Comparison of ENCODE assay signal across 13 cellular contexts in genomic region chr11:57320719-57321387, GRCh38. TPM values are rescaled to one million over a fixed set of nuclear protein-coding genes. Genes with fewer than 3 reads are reported as not detected.
A peak's percentile ranks its signal among the peaks of the same experiment; 100 is the strongest.
DNase-seq lines count a peak whose midpoint lies in the region; ATAC-seq and TF ChIP-seq lines count a peak whose summit lies in the region.
"Had no signal": no experiment of that assay in that cellular context is flagged by ENCODE, and none has a peak within 500 bp of the region (broad histone marks: within the 10 kb centered on the region; RNA-seq: fewer than 3 reads in every experiment).

No MANE protein-coding gene starts in this region.

- peak overlapping the region; percentile 98 for H3K27ac Mint-ChIP-seq in mesothelial cell of epicardium
- H3K27ac Mint-ChIP-seq: stimulated activated naive B cell treated with anti-CD40 and anti-IgM and Interleukin-4, amounts not matched to agents 10 μg/mL and 1 μg/mL and 100 μg/mL, for 72 hours had no signal

- H3K27me3 Mint-ChIP-seq in mesothelial cell of epicardium (ENCODE audit: low read depth), result no peaks in the 10 kb centered on the region
- H3K27me3 Mint-ChIP-seq: stimulated activated naive B cell treated with anti-CD40 and anti-IgM and Interleukin-4, amounts not matched to agents 10 μg/mL and 1 μg/mL and 100 μg/mL, for 72 hours had no signal

- intact Hi-C loops in colonic mucosa (cut with DNase I), result no loop called here
- intact Hi-C loops in thyroid gland (cut with DNase I), result no loop called here

- H3K4me1 ChIP-seq in colonic mucosa, result peaks cover 4% of the 10 kb centered on the region
- peaks cover 62 to 79% of the 10 kb centered on the region in 2 donors for H3K4me1 ChIP-seq in thyroid gland

- H3K36me3 ChIP-seq in colonic mucosa (peaks cover 10% of the 10 kb centered on the region), thyroid gland (peaks cover 19% of the 10 kb centered on the region in 2 donors)

- H3K4me3 ChIP-seq in colonic mucosa (no peak overlapping the region), thyroid gland (replicated peaks in 1 of 3) (no peak overlapping the region)

- TF ChIP-seq CTCF in colonic mucosa (IDR thresholded peaks at IDR 0.05) (no peak), mesothelial cell of epicardium (IDR thresholded peaks at IDR 0.05; ENCODE audit: unreplicated experiment) (no peak), thyroid gland (IDR thresholded peaks at IDR 0.05) (no peak)

- WGBS in thyroid gland, 2 donors, result 74 to 83% methylated on average over 2 of the region's 2 CpGs

- no peak for ATAC-seq in HG02798 (IDR thresholded peaks at IDR 0.05; ENCODE audit: poor library complexity, unreplicated experiment)
- ATAC-seq: stimulated activated naive B cell treated with anti-CD40 and anti-IgM and Interleukin-4, amounts not matched to agents 10 μg/mL and 1 μg/mL and 100 μg/mL, for 72 hours had no signal

- peak overlapping the region; percentile 98 for H3K27ac ChIP-seq in colonic mucosa
- H3K27ac ChIP-seq in thyroid gland, result peak overlapping the region; percentile 0 to 99 (median 97)

- H3K4me3 Mint-ChIP-seq in mesothelial cell of epicardium, result peak overlapping the region; percentile 92
- H3K4me3 Mint-ChIP-seq: stimulated activated naive B cell treated with anti-CD40 and anti-IgM and Interleukin-4, amounts not matched to agents 10 μg/mL and 1 μg/mL and 100 μg/mL, for 72 hours had no signal

- H3K9me3 ChIP-seq in colonic mucosa, result no peaks in the 10 kb centered on the region
- H3K9me3 ChIP-seq in thyroid gland, result no peaks in the 10 kb centered on the region
- H3K9me3 ChIP-seq: MG63 had no signal

- TF ChIP-seq POLR2A in thyroid gland (IDR thresholded peaks at IDR 0.05), result no peak

- peaks cover 51% of the 10 kb centered on the region for H3K4me1 Mint-ChIP-seq in mesothelial cell of epicardium

- H3K27me3 ChIP-seq in colonic mucosa (no peaks in the 10 kb centered on the region), thyroid gland (no peaks in the 10 kb centered on the region)
- H3K27me3 ChIP-seq: MG63 had no signal

- H3K9ac ChIP-seq in colonic mucosa (ENCODE audit: low read depth in 2 of 2, low read length in 2 of 2), result peak overlapping the region in 1 of 2 donors; percentile 93

- DNase-seq in DMS53 (lab: John Stamatoyannopoulos, UW) (peak; percentile 13), DMS53 treated with DMSO at 0.1 percent for 48 hours (lab: John Stamatoyannopoulos, UW; ENCODE audit: unreplicated experiment) (no peak), colonic mucosa (peak; percentile 69), mesothelial cell of epicardium (ENCODE audit: low spot score in 2 of 2, unreplicated experiment in 2 of 2) (no peak), thyroid gland (peak in 1 of 2 donors; percentile 50), NCI-H226 (no peak)
- DNase-seq in stimulated activated CD4-positive, alpha-beta T cell treated with anti-CD3 and anti-CD28 coated beads, Interleukin-4, amount 100 ng/mL, for 1 hour, result no peak
- DNase-seq: islet precursor cell; MG63; stimulated activated CD4-positive, alpha-beta T cell treated with anti-CD3 and anti-CD28 coated beads, Interleukin-12 subunit alpha, Interleukin-12 subunit beta, amount 100 ng/mL, for 4 hours; stimulated activated naive B cell treated with anti-CD40 and anti-IgM and Interleukin-4, amounts not matched to agents 10 μg/mL and 1 μg/mL and 100 μg/mL, for 72 hours had no signal

- H3K36me3 Mint-ChIP-seq in mesothelial cell of epicardium, result peaks cover 17% of the 10 kb centered on the region

- no peaks in the 10 kb centered on the region for H3K9me3 Mint-ChIP-seq in mesothelial cell of epicardium
- H3K9me3 Mint-ChIP-seq: stimulated activated naive B cell treated with anti-CD40 and anti-IgM and Interleukin-4, amounts not matched to agents 10 μg/mL and 1 μg/mL and 100 μg/mL, for 72 hours had no signal

RNA-seq across cellular contexts. Expression of gene TNKS1BP1, which starts 3.9 kb away (rescaled TPM):
- total RNA-seq in colonic mucosa (100 to 1,000 TPM; 113 to 117 TPM), mesothelial cell of epicardium (201 to 216 TPM (median 216 TPM) in 3 replicates), thyroid gland (100 to 1,000 TPM in 1 of 4 donors, 10 to 100 TPM in 3; 52.3 to 106 (median 85.2) TPM)

RNA-seq across cellular contexts. Expression of gene SSRP1, which starts 14.8 kb away (rescaled TPM):
- total RNA-seq in colonic mucosa (100 to 1,000 TPM in 1 of 2 donors, 10 to 100 TPM in 1; 72.7 to 162 TPM), mesothelial cell of epicardium (106 to 110 TPM (median 108 TPM) in 3 replicates), thyroid gland (10 to 100 TPM; 70.0 to 86.5 (median 78.1) TPM)

RNA-seq across cellular contexts. Expression of gene P2RX3, which starts 17.3 kb away (rescaled TPM):
- total RNA-seq in colonic mucosa (not detected), mesothelial cell of epicardium (2.0 to 3.1 TPM (median 2.6 TPM) in 3 replicates), thyroid gland (not detected)
- total RNA-seq: A172 had no signal

Comparison
In these comparisons a context has a peak if more than half of its experiments do, and no peak if none do; other contexts are left out.
1. DNase-seq: peak in DMS53 (single experiment) and colonic mucosa (single experiment); none in DMS53 treated with DMSO at 0.1 percent for 48 hours (single experiment), mesothelial cell of epicardium (0 of 2), NCI-H226 (single experiment) and stimulated activated CD4-positive, alpha-beta T cell treated with anti-CD3 and anti-CD28 coated beads, Interleukin-4, amount 100 ng/mL, for 1 hour (single experiment).